8 cellular contexts compared by ENCODE assay signal in genomic region chr1:184387069-184387870, GRCh38. TPM values are rescaled to one million over a fixed set of nuclear protein-coding genes. Genes with fewer than 3 reads are reported as not detected.
DNase-seq lines count a peak whose midpoint lies in the region; ATAC-seq, FAIRE-seq and TF ChIP-seq lines count a peak whose summit lies in the region.

No MANE protein-coding gene starts in this region.

- BruUV-seq in MCF 10A (replicated peaks; lab: Mats Ljungman, UMichigan), result no TSS peak

- no peaks in the 10 kb centered on the region for H3K36me3 ChIP-seq in keratinocyte (ENCODE audit: control insufficient read depth in 2 of 2, extremely low read depth in 1 of 2, insufficient read depth in 2 of 2, low read length in 2 of 2)

- no peaks in the 10 kb centered on the region for H3K9me3 ChIP-seq in keratinocyte (ENCODE audit: control insufficient read depth, low read depth, low read length)

- intact Hi-C loops in MCF 10A (cut with micrococcal nuclease), result loop anchor here (2.0 to 10.0 kb wide), 3 partner anchors 170 to 752 kb away; partner anchors contain the start of gene ARPC5

- H3K4me2 ChIP-seq in keratinocyte (ENCODE audit: control insufficient read depth, extremely low read depth, insufficient read depth, low read depth, low read length), result peak overlapping the region; percentile 97

- peak overlapping the region; percentile 79 for H3K27ac Mint-ChIP-seq in MCF 10A (ENCODE audit: low read depth, unreplicated experiment)

- H3K79me2 ChIP-seq in keratinocyte (ENCODE audit: control insufficient read depth, insufficient read depth, low read length), result peaks cover 43% of the 10 kb centered on the region

- H3K4me3 Mint-ChIP-seq in MCF 10A (ENCODE audit: unreplicated experiment), result peak overlapping the region; percentile 90

- H3K9me3 Mint-ChIP-seq in MCF 10A (ENCODE audit: unreplicated experiment), result no peaks in the 10 kb centered on the region

- peaks cover 27% of the 10 kb centered on the region for H3K4me1 Mint-ChIP-seq in MCF 10A (ENCODE audit: insufficient read depth, unreplicated experiment)

- H3K27ac ChIP-seq in keratinocyte (ENCODE audit: control insufficient read depth, insufficient read depth, low read length), result peak overlapping the region; percentile 92

- dilution Hi-C loops in keratinocyte (cut with MboI; ENCODE audit: extremely low pct_ligation_motif_present, low sequenced_read_pairs), result no loop called here

- POLR2A ChIA-PET in MCF 10A (lab: Yijun Ruan, JAX), result interaction anchor here (0.6 to 7.6 kb wide), 49 partner anchors 9 to 1610 kb away, joined by 3 to 93 read pairs (median 4); partner anchors contain the start of genes EDEM3 and TSEN15

- no peaks in the 10 kb centered on the region for H3K36me3 Mint-ChIP-seq in MCF 10A (ENCODE audit: insufficient read depth, unreplicated experiment)

- peak overlapping the region; percentile 60 for H2AFZ ChIP-seq in keratinocyte (ENCODE audit: control insufficient read depth, low read length)

- peaks cover 44% of the 10 kb centered on the region for H3K4me1 ChIP-seq in keratinocyte (ENCODE audit: control insufficient read depth, extremely low read depth, insufficient read depth, low read length)

- H3K4me3 ChIP-seq in keratinocyte (ENCODE audit: control insufficient read depth in 2 of 3, extremely low read depth in 1 of 3, insufficient read depth in 2 of 3, low read depth in 1 of 3, low read length in 3 of 3), result peak overlapping the region; percentile 73 to 96 (median 96)

- no peaks in the 10 kb centered on the region for H4K20me1 ChIP-seq in keratinocyte (ENCODE audit: control insufficient read depth, extremely low read depth, insufficient read depth, low read length)

- H3K9ac ChIP-seq in keratinocyte (ENCODE audit: control insufficient read depth, extremely low read depth, insufficient read depth, low read length), result peak overlapping the region; percentile 85

- H3K27me3 ChIP-seq in keratinocyte (ENCODE audit: control insufficient read depth, extremely low read depth, insufficient read depth, low read length), result no peaks in the 10 kb centered on the region

- ATAC-seq in HG02870 (IDR thresholded peaks at IDR 0.05; ENCODE audit: unreplicated experiment), result peak; percentile 32

- CTCF ChIA-PET in MCF 10A (lab: Yijun Ruan, JAX), result interaction anchor here (0.5 to 2.1 kb wide), 20 partner anchors 23 to 937 kb away, joined by 3 to 10 read pairs (median 4); no protein-coding TSS in a partner anchor

- H3K9me1 ChIP-seq in keratinocyte (ENCODE audit: control insufficient read depth, extremely low read depth, insufficient read depth, low read length), result no peaks in the 10 kb centered on the region

- DNase-seq in GM03348 (ENCODE audit: low spot score) (peak; percentile 54), SKM-1 (lab: John Stamatoyannopoulos, UW; ENCODE audit: unreplicated experiment) (peak; percentile 88), MCF 10A (ENCODE audit: unreplicated experiment) (peak; percentile 60), keratinocyte (ENCODE audit: low read depth, low spot score) (peak; percentile 30), retina (no peak), middle frontal gyrus (ENCODE audit: extremely low spot score, low spot score) (no peak)
- DNase-seq in stimulated activated CD4-positive, alpha-beta T cell treated with anti-CD3 and anti-CD28 coated beads, Interleukin-4, amount 100 ng/mL, for 4 hours, result peak; percentile 3 to 10

- no peaks in the 10 kb centered on the region for H3K27me3 Mint-ChIP-seq in MCF 10A (ENCODE audit: insufficient read depth, unreplicated experiment)

- TF ChIP-seq CTCF in MCF 10A (IDR thresholded peaks at IDR 0.05; ENCODE audit: unreplicated experiment) (no peak), keratinocyte (optimal IDR thresholded peaks at IDR 0.05 in 1 of 3, IDR thresholded peaks at IDR 0.05 in 1 of 3, conservative IDR thresholded peaks at IDR 0.05 in 1 of 3; ENCODE audit: extremely low read depth in 1 of 3, insufficient read depth in 2 of 3, low read length in 3 of 3) (no peak)

- FAIRE-seq in keratinocyte (lab: Jason Lieb, UNC), result peak; percentile 68

RNA-seq across cellular contexts. Expression of gene C1orf21, which starts 0.4 kb away (rescaled TPM):
- 23.2 and 25.3 TPM in 2 replicates for total RNA-seq in MCF 10A (2022)
- polyA plus RNA-seq in keratinocyte, result 21.2 to 44.3 TPM (median 25.2 TPM) in 3 replicates
- polyA plus RNA-seq in keratinocyte (2011; ENCODE audit: low read depth), result 34.9 TPM
- polyA plus RNA-seq in keratinocyte (2011; cell fraction: cytosol; rRNA removed), result 25.5 and 52.3 TPM in 2 replicates
- 13.3 and 19.3 TPM in 2 replicates for polyA plus RNA-seq in keratinocyte (2011; cell fraction: nucleus; rRNA removed)
- 31.6 and 44.8 TPM in 2 replicates for polyA plus RNA-seq in keratinocyte (2012; ENCODE audit: low replicate concordance)
- 2.3 to 16.9 TPM (median 11.9 TPM) in 3 replicates for polyA minus RNA-seq in keratinocyte
- 6.1 TPM for polyA minus RNA-seq in keratinocyte (2011; cell fraction: cytosol; rRNA and poly(A)+ RNA removed)
- 5.3 and 12.1 TPM in 2 replicates for polyA minus RNA-seq in keratinocyte (2011; cell fraction: nucleus; rRNA and poly(A)+ RNA removed)

Comparison
In these comparisons a context has a peak if more than half of its experiments do, and no peak if none do; other contexts are left out.
1. DNase-seq: peak in GM03348 (single experiment), SKM-1 (single experiment), MCF 10A (single experiment), keratinocyte (single experiment) and stimulated activated CD4-positive, alpha-beta T cell treated with anti-CD3 and anti-CD28 coated beads, Interleukin-4, amount 100 ng/mL, for 4 hours (2 of 2); none in retina (single experiment) and middle frontal gyrus (single experiment).